ENCODE assay signal across 8 cellular contexts in genomic region chr7:116525913-116526857, GRCh38. TPM values are rescaled to one million over a fixed set of nuclear protein-coding genes. Genes with fewer than 3 reads are reported as not detected.
A peak's percentile ranks its signal among the peaks of the same experiment; 100 is the strongest.
DNase-seq lines count a peak whose midpoint lies in the region; ATAC-seq and TF ChIP-seq lines count a peak whose summit lies in the region.

No MANE protein-coding gene starts in this region.

- H3K9me3 Mint-ChIP-seq in type B pancreatic cell = no peaks in the 10 kb centered on the region

- peak overlapping the region; percentile 77 for H2BK5ac ChIP-seq in neuronal stem cell (ENCODE audit: low read length)

- peaks cover 11 to 15% of the 10 kb centered on the region in 2 donors for H3K4me1 ChIP-seq in neuronal stem cell (ENCODE audit: control insufficient read depth in 2 of 2, insufficient read depth in 1 of 2, low read depth in 1 of 2, low read length in 2 of 2)

- H3K4me3 Mint-ChIP-seq in type B pancreatic cell = peak overlapping the region; percentile 93

- H3K9ac ChIP-seq in neuronal stem cell (ENCODE audit: low read depth, low read length, poor library complexity) = peak overlapping the region; percentile 85

- H3K4me1 Mint-ChIP-seq in type B pancreatic cell (ENCODE audit: unreplicated experiment) = peaks cover 14% of the 10 kb centered on the region

- H2AFZ ChIP-seq in neuronal stem cell (ENCODE audit: low read length) = peak overlapping the region; percentile 92

- no peaks in the 10 kb centered on the region for H3K36me3 Mint-ChIP-seq in type B pancreatic cell

- peak overlapping the region; percentile 87 for H3K27ac Mint-ChIP-seq in type B pancreatic cell

- peak overlapping the region; percentile 49 for H3K14ac ChIP-seq in neuronal stem cell (ENCODE audit: low read length)

- peak overlapping the region; percentile 96 for H3K23ac ChIP-seq in neuronal stem cell (ENCODE audit: low read depth, low read length, poor library complexity)

- H2BK15ac ChIP-seq in neuronal stem cell (ENCODE audit: low read length) = peak overlapping the region; percentile 43

- DNase-seq in COLO829 (ENCODE audit: low spot score) = peak; percentile 91
- DNase-seq in RKO (ENCODE audit: low spot score) = peak; percentile 83
- peak; percentile 60 for DNase-seq in activated naive CD4-positive, alpha-beta T cell treated with Interleukin-2 at 50 U/mL for 16 hours
- DNase-seq in germinal center (ENCODE audit: low spot score) = peak; percentile 87
- DNase-seq in neuronal stem cell (ENCODE audit: low spot score) = peak; percentile 71
- peak; percentile 82 for DNase-seq in type B pancreatic cell (ENCODE audit: extremely low spot score, unreplicated experiment)

- no peak overlapping the region for H2BK12ac ChIP-seq in neuronal stem cell (ENCODE audit: low read length)

- H2BK120ac ChIP-seq in neuronal stem cell (ENCODE audit: low read depth, low read length) = peak overlapping the region; percentile 95

- ATAC-seq in GM19395 (IDR thresholded peaks at IDR 0.05; ENCODE audit: unreplicated experiment) (peak; percentile 91), HG03457 (IDR thresholded peaks at IDR 0.05; ENCODE audit: unreplicated experiment) (peak; percentile 93)

- peak overlapping the region; percentile 89 for H3K18ac ChIP-seq in neuronal stem cell (ENCODE audit: low read length)

- H3K9me3 ChIP-seq in neuronal stem cell (replicated peaks in 1 of 2; ENCODE audit: control insufficient read depth in 2 of 2, insufficient read depth in 1 of 2, low read depth in 1 of 2, low read length in 2 of 2) = no peaks in the 10 kb centered on the region

- no peaks in the 10 kb centered on the region for H3K36me3 ChIP-seq in neuronal stem cell (replicated peaks in 1 of 2; ENCODE audit: control insufficient read depth in 2 of 2, insufficient read depth in 2 of 2, low read length in 2 of 2)

- H3K4me3 ChIP-seq in neuronal stem cell (ENCODE audit: low read length in 2 of 2) = peak overlapping the region; percentile 49 to 74

- H3K4me2 ChIP-seq in neuronal stem cell (ENCODE audit: insufficient read depth, low read length, poor library complexity, severe bottlenecking) = peak overlapping the region; percentile 96

- peaks cover 12 to 36% (median 27%) of the 10 kb centered on the region in 3 experiments for H3K27me3 ChIP-seq in neuronal stem cell (ENCODE audit: control insufficient read depth in 3 of 3, insufficient read depth in 3 of 3, low read depth in 1 of 3, low read length in 3 of 3)

- H4K91ac ChIP-seq in neuronal stem cell (ENCODE audit: low read depth, low read length, poor library complexity) = no peak overlapping the region

- peak overlapping the region; percentile 42 for H2AK5ac ChIP-seq in neuronal stem cell (ENCODE audit: low read depth, low read length)

- peak overlapping the region; percentile 57 for H4K8ac ChIP-seq in neuronal stem cell (ENCODE audit: low read depth, low read length)

- whole genome bisulfite sequencing in neuronal stem cell (ENCODE audit: extremely low coverage in 2 of 2, insufficient read length in 2 of 2, insufficient replicate concordance in 1 of 2), 2 donors = no CpG with 5 or more reads among the region's 82 CpGs

- no peaks in the 10 kb centered on the region for H3K79me1 ChIP-seq in neuronal stem cell (ENCODE audit: low read depth, low read length)

- H3K27ac ChIP-seq in neuronal stem cell (replicated peaks; ENCODE audit: low read length) = no peak overlapping the region

- no peak overlapping the region for H3K4ac ChIP-seq in neuronal stem cell (ENCODE audit: low read length)

- H3K27me3 Mint-ChIP-seq in type B pancreatic cell = peaks cover 69% of the 10 kb centered on the region

- TF ChIP-seq CTCF in type B pancreatic cell (conservative IDR thresholded peaks at IDR 0.05) = peak; percentile 89

RNA-seq across cellular contexts. Expression of gene CAV1, which starts 1.3 kb away (rescaled TPM):
- polyA plus RNA-seq in neuronal stem cell (2013, experiment 1 of 2) = 1.3 TPM
- polyA plus RNA-seq in neuronal stem cell (2013, experiment 2 of 2) = 1.4 TPM
- 14.4 and 56.1 TPM in 2 replicates for total RNA-seq in type B pancreatic cell (ENCODE audit: low replicate concordance)

RNA-seq across cellular contexts. Expression of gene CAV2, which starts 26.6 kb away (rescaled TPM):
- polyA plus RNA-seq in neuronal stem cell (2013, experiment 1 of 2) = 1.2 TPM
- 1.3 TPM for polyA plus RNA-seq in neuronal stem cell (2013, experiment 2 of 2)
- 12.8 and 36.0 TPM in 2 replicates for total RNA-seq in type B pancreatic cell (ENCODE audit: low replicate concordance)
